ENCODE assay signal across 8 cellular contexts in genomic region chr15:67076147-67076843, GRCh38. TPM values are rescaled to one million over a fixed set of nuclear protein-coding genes. Genes with fewer than 3 reads are reported as not detected.
DNase-seq lines count a peak whose midpoint lies in the region; ATAC-seq and TF ChIP-seq lines count a peak whose summit lies in the region.

No MANE protein-coding gene starts in this region.

- CTCF ChIA-PET in IMR-90 (lab: Yijun Ruan, JAX) = no interaction called here

- in situ Hi-C loops in IMR-90 (cut with MboI; ENCODE audit: low sequenced_read_pairs) = no loop called here

- peaks cover 49% of the 10 kb centered on the region for H3K36me3 ChIP-seq in IMR-90 (ENCODE audit: control insufficient read depth, insufficient read depth, low read length)
- peaks cover 7 to 8% of the 10 kb centered on the region in 2 experiments for H3K36me3 ChIP-seq in trophoblast cell (ENCODE audit: control insufficient read depth in 1 of 2, insufficient read depth in 2 of 2, low read length in 2 of 2)

- H4K91ac ChIP-seq in IMR-90 (ENCODE audit: insufficient read depth, low read depth, low read length) (peak overlapping the region; percentile 65), trophoblast cell (ENCODE audit: low read depth, low read length) (peak overlapping the region; percentile 40)

- H3K9me3 Mint-ChIP-seq in activated naive CD8-positive, alpha-beta T cell treated with anti-CD3 and anti-CD28 coated beads, Interleukin-2, amount 50 U/mL, for 24 hours = peaks cover 3% of the 10 kb centered on the region
- H3K9me3 Mint-ChIP-seq in stimulated activated naive CD8-positive, alpha-beta T cell treated with anti-CD3 and anti-CD28 coated beads, Interleukin-15, amount 100 ng/mL, for 72 hours = no peaks in the 10 kb centered on the region

- H3K4me1 Mint-ChIP-seq in activated naive CD8-positive, alpha-beta T cell treated with anti-CD3 and anti-CD28 coated beads, Interleukin-2, amount 50 U/mL, for 24 hours = peaks cover 85% of the 10 kb centered on the region
- H3K4me1 Mint-ChIP-seq in stimulated activated naive CD8-positive, alpha-beta T cell treated with anti-CD3 and anti-CD28 coated beads, Interleukin-15, amount 100 ng/mL, for 72 hours = peaks cover 64% of the 10 kb centered on the region

- H3K27ac ChIP-seq in IMR-90 (ENCODE audit: insufficient read depth, low read length) (peak overlapping the region; percentile 51), trophoblast cell (ENCODE audit: low read depth, low read length) (no peak overlapping the region)

- peaks cover 96% of the 10 kb centered on the region for H4K20me1 ChIP-seq in IMR-90 (ENCODE audit: insufficient read depth, low read length)

- 0 out of 2 replicates have a peak overlapping the region, but pooled peaks have one; percentile 14 for H4K5ac ChIP-seq in IMR-90 (ENCODE audit: low read depth, low read length)

- peaks cover 0 to 69% of the 10 kb centered on the region in 2 experiments; a peak in 2 of 4 replicates for H3K79me1 ChIP-seq in IMR-90 (ENCODE audit: low read depth in 1 of 2, low read length in 2 of 2)
- H3K79me1 ChIP-seq in trophoblast cell (ENCODE audit: low read length) = peaks cover 10% of the 10 kb centered on the region

- H2BK12ac ChIP-seq in trophoblast cell (ENCODE audit: low read length) = peak overlapping the region; percentile 51

- H3K9ac ChIP-seq in IMR-90 (ENCODE audit: low read depth, low read length) = no peak overlapping the region
- no peak overlapping the region for H3K9ac ChIP-seq in trophoblast cell (ENCODE audit: low read length)

- H2AK5ac ChIP-seq in IMR-90 (ENCODE audit: low read depth, low read length) (peak overlapping the region; percentile 97), trophoblast cell (ENCODE audit: low read length) (peak overlapping the region; percentile 25)

- BruUV-seq in IMR-90 (replicated peaks; lab: Mats Ljungman, UMichigan) = no TSS peak

- H2BK15ac ChIP-seq in IMR-90 (ENCODE audit: low read depth, low read length) = peak overlapping the region; percentile 78

- H3K27me3 ChIP-seq in IMR-90 (ENCODE audit: control insufficient read depth, insufficient read depth, low read length) = no peaks in the 10 kb centered on the region
- H3K27me3 ChIP-seq in trophoblast cell (ENCODE audit: insufficient read depth, low read length) = no peaks in the 10 kb centered on the region

- ATAC-seq in GM19043 (IDR thresholded peaks at IDR 0.05; ENCODE audit: low read depth, unreplicated experiment) (peak; percentile 54), IMR-90 (ENCODE audit: low read depth) (peak; percentile 58), GM18870 (IDR thresholded peaks at IDR 0.05; ENCODE audit: unreplicated experiment) (no peak)
- no peak for ATAC-seq in activated naive CD8-positive, alpha-beta T cell treated with anti-CD3 and anti-CD28 coated beads, Interleukin-2, amount 50 U/mL, for 24 hours
- ATAC-seq in stimulated activated naive CD8-positive, alpha-beta T cell treated with anti-CD3 and anti-CD28 coated beads, Interleukin-15, amount 100 ng/mL, for 72 hours = no peak

- WGBS in IMR-90 (ENCODE audit: extremely low coverage in 2 of 2, insufficient read length in 1 of 2), 2 experiments = 50% methylated on average over 7 of the region's 13 CpGs; no CpG with 5 or more reads in 1 of the 2 experiments
- WGBS in trophoblast cell (ENCODE audit: extremely low coverage, insufficient coverage, insufficient read length) = no CpG with 5 or more reads among the region's 13 CpGs

- H2AK9ac ChIP-seq in IMR-90 (replicated peaks; ENCODE audit: low read depth, low read length, poor library complexity) = peak overlapping the region; percentile 2

- H3K27me3 Mint-ChIP-seq in activated naive CD8-positive, alpha-beta T cell treated with anti-CD3 and anti-CD28 coated beads, Interleukin-2, amount 50 U/mL, for 24 hours = no peaks in the 10 kb centered on the region
- H3K27me3 Mint-ChIP-seq in stimulated activated naive CD8-positive, alpha-beta T cell treated with anti-CD3 and anti-CD28 coated beads, Interleukin-15, amount 100 ng/mL, for 72 hours = no peaks in the 10 kb centered on the region

- H3K4ac ChIP-seq in IMR-90 (ENCODE audit: low read depth, low read length) (peak overlapping the region; percentile 92), trophoblast cell (ENCODE audit: low read depth, low read length) (no peak overlapping the region)

- peak overlapping the region; percentile 14 to 34 for H4K8ac ChIP-seq in IMR-90 (ENCODE audit: low read depth in 2 of 2, low read length in 2 of 2)
- no peak overlapping the region for H4K8ac ChIP-seq in trophoblast cell (ENCODE audit: low read depth, low read length)

- no peak for TF ChIP-seq RAD21 in IMR-90 (IDR thresholded peaks at IDR 0.05; ENCODE audit: low read length)

- peak overlapping the region; percentile 29 for H3K56ac ChIP-seq in IMR-90 (ENCODE audit: extremely low read depth, insufficient read depth, low read length)

- H3K18ac ChIP-seq in IMR-90 (ENCODE audit: low read depth, low read length) (peak overlapping the region; percentile 45), trophoblast cell (ENCODE audit: low read length) (peak overlapping the region; percentile 21)

- H3K36me3 Mint-ChIP-seq in activated naive CD8-positive, alpha-beta T cell treated with anti-CD3 and anti-CD28 coated beads, Interleukin-2, amount 50 U/mL, for 24 hours (ENCODE audit: low read depth) = peaks cover 15% of the 10 kb centered on the region

- peak overlapping the region; percentile 86 for H3K23ac ChIP-seq in IMR-90 (ENCODE audit: low read depth, low read length)
- no peak overlapping the region for H3K23ac ChIP-seq in trophoblast cell (ENCODE audit: low read length)

- peaks cover 1% of the 10 kb centered on the region for H3K79me2 ChIP-seq in trophoblast cell (ENCODE audit: control insufficient read depth, insufficient read depth, low read length, poor library complexity)

- H3K4me2 ChIP-seq in IMR-90 (ENCODE audit: low read depth, low read length) (peak overlapping the region; percentile 34), trophoblast cell (ENCODE audit: low read length) (no peak overlapping the region)

- peaks cover 55% of the 10 kb centered on the region for H3K9me1 ChIP-seq in IMR-90 (ENCODE audit: insufficient read depth, low read length)

- intact Hi-C loops in IMR-90 (cut with micrococcal nuclease) = no loop called here

- peak overlapping the region; percentile 89 for H2BK20ac ChIP-seq in IMR-90 (ENCODE audit: low read depth, low read length)

- H2BK5ac ChIP-seq in IMR-90 (ENCODE audit: low read depth, low read length, poor library complexity, severe bottlenecking) (peak overlapping the region; percentile 69), trophoblast cell (ENCODE audit: low read depth, low read length, poor library complexity) (no peak overlapping the region)

- no peak overlapping the region for H3K4me3 ChIP-seq in IMR-90 (ENCODE audit: insufficient read depth, low read depth, low read length)
- no peak overlapping the region for H3K4me3 ChIP-seq in trophoblast cell (ENCODE audit: low read depth, low read length)

- H4K12ac ChIP-seq in trophoblast cell (ENCODE audit: low read depth, low read length) = no peak overlapping the region

- POLR2A ChIA-PET in IMR-90 (lab: Charles Lee; ENCODE audit: unreplicated experiment) = no interaction called here

- no peak overlapping the region for H2AFZ ChIP-seq in IMR-90 (replicated peaks; ENCODE audit: low read length, poor library complexity)
- no peak overlapping the region for H2AFZ ChIP-seq in trophoblast cell (ENCODE audit: insufficient read depth, low read length, poor library complexity)

- peak; percentile 43 for TF ChIP-seq POLR2A in IMR-90 (IDR thresholded peaks at IDR 0.05; ENCODE audit: low read depth, low read length)

- TF ChIP-seq CTCF in IMR-90 (conservative IDR thresholded peaks at IDR 0.05; ENCODE audit: low read depth, low read length) = no peak

- H3K14ac ChIP-seq in IMR-90 (replicated peaks; ENCODE audit: low read depth, low read length) (peak overlapping the region; percentile 92), trophoblast cell (ENCODE audit: low read length) (peak overlapping the region; percentile 45)

- H3K9me3 ChIP-seq in IMR-90 (ENCODE audit: control insufficient read depth, insufficient read depth, low read length) (no peaks in the 10 kb centered on the region), trophoblast cell (ENCODE audit: insufficient read depth, low read depth, low read length) (no peaks in the 10 kb centered on the region)

- H3K27ac Mint-ChIP-seq in activated naive CD8-positive, alpha-beta T cell treated with anti-CD3 and anti-CD28 coated beads, Interleukin-2, amount 50 U/mL, for 24 hours = peak overlapping the region; percentile 81
- H3K27ac Mint-ChIP-seq in stimulated activated naive CD8-positive, alpha-beta T cell treated with anti-CD3 and anti-CD28 coated beads, Interleukin-15, amount 100 ng/mL, for 72 hours = peak overlapping the region in 1 of 2 donors; percentile 43

- peaks cover 45% of the 10 kb centered on the region for H3K4me1 ChIP-seq in IMR-90 (ENCODE audit: control insufficient read depth, insufficient read depth, low read length)
- H3K4me1 ChIP-seq in trophoblast cell (ENCODE audit: control insufficient read depth in 1 of 2, insufficient read depth in 2 of 2, low read length in 2 of 2) = peaks cover 26 to 31% of the 10 kb centered on the region in 2 experiments

- peak; percentile 93 for DNase-seq in IMR-90
- DNase-seq in activated naive CD8-positive, alpha-beta T cell treated with anti-CD3 and anti-CD28 coated beads, Interleukin-2, amount 50 U/mL, for 24 hours = no peak
- no peak for DNase-seq in trophoblast cell
- no peak for DNase-seq in SKM-1 (lab: John Stamatoyannopoulos, UW; ENCODE audit: unreplicated experiment)
- no peak for DNase-seq in medulla oblongata (ENCODE audit: extremely low spot score)
- no peak for DNase-seq in stimulated activated naive CD8-positive, alpha-beta T cell treated with anti-CD3 and anti-CD28 coated beads, Interleukin-15, amount 100 ng/mL, for 72 hours

- dilution Hi-C loops in IMR-90 (cut with HindIII; ENCODE audit: low sequenced_read_pairs, unreplicated experiment) = no loop called here

- H2BK120ac ChIP-seq in IMR-90 (ENCODE audit: low read depth, low read length) (peak overlapping the region; percentile 90), trophoblast cell (ENCODE audit: insufficient read depth, low read length, poor library complexity) (peak overlapping the region; percentile 33)

- H3K4me3 Mint-ChIP-seq in activated naive CD8-positive, alpha-beta T cell treated with anti-CD3 and anti-CD28 coated beads, Interleukin-2, amount 50 U/mL, for 24 hours = no peak overlapping the region
- H3K4me3 Mint-ChIP-seq in stimulated activated naive CD8-positive, alpha-beta T cell treated with anti-CD3 and anti-CD28 coated beads, Interleukin-15, amount 100 ng/mL, for 72 hours = no peak overlapping the region

TF ChIP-seq in IMR-90, 13 proteins besides CTCF, POLR2A, EP300 and RAD21 (continues in another document):
- peak; percentile 57 for TF ChIP-seq MAFK (IDR thresholded peaks at IDR 0.05; ENCODE audit: low read depth, low read length)

RNA-seq across cellular contexts. Expression of gene SMAD3, which starts 10.9 kb away (rescaled TPM):
- 71.0 and 71.1 TPM in 2 replicates for total RNA-seq in IMR-90 (2012; rRNA removed)
- polyA plus RNA-seq in IMR-90 (2012; rRNA removed) = 177 and 194 TPM in 2 replicates
- 153 and 181 TPM in 2 replicates for polyA plus RNA-seq in IMR-90 (2012; cell fraction: cytosol; rRNA removed)
- polyA plus RNA-seq in IMR-90 (2012; cell fraction: nucleus; rRNA removed; ENCODE audit: low replicate concordance) = 378 and 409 TPM in 2 replicates
- 49.5 and 54.4 TPM in 2 replicates for polyA plus RNA-seq in trophoblast cell (2013)

Comparison
In these comparisons a context has a peak if more than half of its experiments do, and no peak if none do; other contexts are left out.
1. ATAC-seq: peak in GM19043 (single experiment) and IMR-90 (single experiment); none in activated naive CD8-positive, alpha-beta T cell treated with anti-CD3 and anti-CD28 coated beads, Interleukin-2, amount 50 U/mL, for 24 hours (single experiment), GM18870 (single experiment) and stimulated activated naive CD8-positive, alpha-beta T cell treated with anti-CD3 and anti-CD28 coated beads, Interleukin-15, amount 100 ng/mL, for 72 hours (single experiment).